16 cellular contexts compared by ENCODE assay signal in genomic region chr13:32206097-32206740, GRCh38.
A peak's percentile ranks its signal among the peaks of the same experiment; 100 is the strongest.
DNase-seq lines count a peak whose midpoint lies in the region; ATAC-seq, FAIRE-seq and TF ChIP-seq lines count a peak whose summit lies in the region.
"Had no signal": no experiment of that assay in that cellular context is flagged by ENCODE, and none has a peak within 500 bp of the region (broad histone marks: within the 10 kb centered on the region; RNA-seq: fewer than 3 reads in every experiment).

No MANE protein-coding gene starts in this region.

- no peak overlapping the region for H4K91ac ChIP-seq in neuronal stem cell (ENCODE audit: low read depth, low read length, poor library complexity)

- no peak overlapping the region for H3K14ac ChIP-seq in neuronal stem cell (ENCODE audit: low read length)

- H3K4ac ChIP-seq in neuronal stem cell (ENCODE audit: low read length), result no peak overlapping the region

- H2BK5ac ChIP-seq in neuronal stem cell (ENCODE audit: low read length), result peak overlapping the region; percentile 71

- H2BK12ac ChIP-seq in neuronal stem cell (ENCODE audit: low read length), result no peak overlapping the region

- intact Hi-C loops in sciatic nerve (cut with DNase I), result no loop called here

- no peaks in the 10 kb centered on the region for H3K27me3 ChIP-seq in neuronal stem cell (ENCODE audit: control insufficient read depth in 3 of 3, insufficient read depth in 3 of 3, low read depth in 1 of 3, low read length in 3 of 3)
- H3K27me3 ChIP-seq: colonic mucosa, uterus had no signal

- no peak overlapping the region for H3K18ac ChIP-seq in neuronal stem cell (ENCODE audit: low read length)

- no peak overlapping the region for H3K9ac ChIP-seq in neuronal stem cell (ENCODE audit: low read depth, low read length, poor library complexity)

- WGBS in neuronal stem cell (ENCODE audit: extremely low coverage in 2 of 2, insufficient read length in 2 of 2, insufficient replicate concordance in 1 of 2), 2 donors, result no CpG with 5 or more reads among the region's 5 CpGs

- TF ChIP-seq CTCF in LNCaP clone FGC (IDR thresholded peaks at IDR 0.05; ENCODE audit: control insufficient read depth, extremely low read depth, insufficient read depth) (no peak), epithelial cell of esophagus (IDR thresholded peaks at IDR 0.05; ENCODE audit: insufficient read depth, low read depth, low read length, missing control alignments) (no peak), GM10266 (IDR thresholded peaks at IDR 0.05; ENCODE audit: control insufficient read depth, insufficient read depth, low read depth, missing control alignments) (no peak)

- H3K27ac ChIP-seq in neuronal stem cell (replicated peaks; ENCODE audit: low read length), result peak overlapping the region; percentile 11
- H3K27ac ChIP-seq: colonic mucosa, epithelial cell of prostate, SK-N-MC, uterus had no signal

- no peaks in the 10 kb centered on the region for H3K79me1 ChIP-seq in neuronal stem cell (ENCODE audit: low read depth, low read length)

- peak; percentile 24 for DNase-seq in SIG-M5 treated with dmso at 0.1 percent for 504 hours (lab: John Stamatoyannopoulos, UW; ENCODE audit: unreplicated experiment)
- no peak for DNase-seq in SIG-M5 (lab: John Stamatoyannopoulos, UW)
- peak; percentile 34 for DNase-seq in LNCaP clone FGC (ENCODE audit: low read depth)
- peak; percentile 51 for DNase-seq in epithelial cell of esophagus (ENCODE audit: low read depth)
- DNase-seq in neuronal stem cell (ENCODE audit: low spot score), result no peak
- no peak for DNase-seq in sciatic nerve (ENCODE audit: low spot score)
- no peak for DNase-seq in GM19239 (ENCODE audit: insufficient read length, low spot score)
- no peak for DNase-seq in GM10266 (ENCODE audit: extremely low spot score)
- DNase-seq: amniotic stem cell, colonic mucosa, NCI-H2107, posterior cingulate gyrus, uterus had no signal

- no peaks in the 10 kb centered on the region for H3K9me3 ChIP-seq in neuronal stem cell (replicated peaks in 1 of 2; ENCODE audit: control insufficient read depth in 2 of 2, insufficient read depth in 1 of 2, low read depth in 1 of 2, low read length in 2 of 2)
- H3K9me3 ChIP-seq: colonic mucosa, uterus had no signal

- no peak overlapping the region for H3K4me3 ChIP-seq in LNCaP clone FGC (ENCODE audit: low read depth, low read length)
- H3K4me3 ChIP-seq in epithelial cell of esophagus (ENCODE audit: low read length), result no peak overlapping the region
- H3K4me3 ChIP-seq in neuronal stem cell (ENCODE audit: low read length in 2 of 2), result no peak overlapping the region
- H3K4me3 ChIP-seq: colonic mucosa, SK-N-MC, uterus had no signal

- peaks cover 0 to 11% of the 10 kb centered on the region in 2 donors for H3K36me3 ChIP-seq in neuronal stem cell (replicated peaks in 1 of 2; ENCODE audit: control insufficient read depth in 2 of 2, insufficient read depth in 2 of 2, low read length in 2 of 2)
- H3K36me3 ChIP-seq: colonic mucosa, uterus had no signal

- H2BK15ac ChIP-seq in neuronal stem cell (ENCODE audit: low read length), result no peak overlapping the region

- H3K4me1 ChIP-seq in neuronal stem cell (ENCODE audit: control insufficient read depth in 2 of 2, insufficient read depth in 1 of 2, low read depth in 1 of 2, low read length in 2 of 2), result peaks cover 0 to 8% of the 10 kb centered on the region in 2 donors
- H3K4me1 ChIP-seq: colonic mucosa had no signal

- H3K23ac ChIP-seq in neuronal stem cell (ENCODE audit: low read depth, low read length, poor library complexity), result no peak overlapping the region

- FAIRE-seq in GM19239 (lab: Jason Lieb, UNC), result no peak
- FAIRE-seq: islet of Langerhans had no signal

- H2BK120ac ChIP-seq in neuronal stem cell (ENCODE audit: low read depth, low read length), result no peak overlapping the region

- ATAC-seq in sciatic nerve, result no peak

- H2AFZ ChIP-seq in neuronal stem cell (ENCODE audit: low read length), result peak overlapping the region; percentile 67

- no peak overlapping the region for H3K4me2 ChIP-seq in neuronal stem cell (ENCODE audit: insufficient read depth, low read length, poor library complexity, severe bottlenecking)

- H2AK5ac ChIP-seq in neuronal stem cell (ENCODE audit: low read depth, low read length), result no peak overlapping the region

- no peak overlapping the region for H4K8ac ChIP-seq in neuronal stem cell (ENCODE audit: low read depth, low read length)

Comparison
In these comparisons a context has a peak if more than half of its experiments do, and no peak if none do; other contexts are left out.
1. DNase-seq: peak in SIG-M5 treated with dmso at 0.1 percent for 504 hours (single experiment), LNCaP clone FGC (single experiment) and epithelial cell of esophagus (single experiment); none in SIG-M5 (single experiment), neuronal stem cell (single experiment), sciatic nerve (single experiment), GM19239 (single experiment) and GM10266 (single experiment).